15 cellular contexts compared by ENCODE assay signal in genomic region chr20:16059841-16060240, GRCh38.
DNase-seq lines count a peak whose midpoint lies in the region; ATAC-seq and TF ChIP-seq lines count a peak whose summit lies in the region.
"Had no signal": no experiment of that assay in that cellular context is flagged by ENCODE, and none has a peak within 500 bp of the region (broad histone marks: within the 10 kb centered on the region; RNA-seq: fewer than 3 reads in every experiment).

No MANE protein-coding gene starts in this region.

- H2BK5ac ChIP-seq in trophoblast cell (ENCODE audit: low read depth, low read length, poor library complexity): no peak overlapping the region

- H3K9me3 ChIP-seq in PC-3 (ENCODE audit: low read length) (no peaks in the 10 kb centered on the region), trophoblast cell (ENCODE audit: insufficient read depth, low read depth, low read length) (no peaks in the 10 kb centered on the region)

- H3K27me3 ChIP-seq in PC-3 (ENCODE audit: low read length): no peaks in the 10 kb centered on the region
- no peaks in the 10 kb centered on the region for H3K27me3 ChIP-seq in trophoblast cell (ENCODE audit: insufficient read depth, low read length)

- H3K27ac ChIP-seq in PC-3 (ENCODE audit: low read length) (no peak overlapping the region), trophoblast cell (ENCODE audit: low read depth, low read length) (no peak overlapping the region)

- DNase-seq in LNCaP clone FGC (ENCODE audit: low read depth): peak; percentile 33
- DNase-seq in PC-3: peak; percentile 55
- DNase-seq in trophoblast cell: peak; percentile 63 to 99
- no peak for DNase-seq in GOT3 (lab: John Stamatoyannopoulos, UW)
- DNase-seq in activated CD4-positive, CD25-positive, alpha-beta regulatory T cell (lab: John Stamatoyannopoulos, UW): no peak
- no peak for DNase-seq in activated CD4-positive, alpha-beta T cell treated with anti-CD3 and anti-CD28 coated beads, Interleukin-2, amount 10 ng/mL, durations not matched to agents 24 days and 14 days
- DNase-seq: C1 segment of cervical spinal cord; Calu3; CD4-positive, alpha-beta memory T cell; COR-L47; DMS53; DMS79 treated with DMSO at 0.1 percent for 48 hours; GF-D8; HCEC 1CT had no signal

- no peak overlapping the region for H3K23ac ChIP-seq in trophoblast cell (ENCODE audit: low read length)

- no peak overlapping the region for H3K4ac ChIP-seq in trophoblast cell (ENCODE audit: low read depth, low read length)

- H3K36me3 ChIP-seq in PC-3 (ENCODE audit: low read depth, low read length) (no peaks in the 10 kb centered on the region), trophoblast cell (ENCODE audit: control insufficient read depth in 1 of 2, insufficient read depth in 2 of 2, low read length in 2 of 2) (no peaks in the 10 kb centered on the region)

- CTCF ChIA-PET in PC-3 (lab: Charles Lee): no interaction called here

- H3K9me3 Mint-ChIP-seq in activated CD4-positive, alpha-beta T cell treated with anti-CD3 and anti-CD28 coated beads, Interleukin-2, amount 10 ng/mL, durations not matched to agents 24 days and 14 days: no peaks in the 10 kb centered on the region
- H3K9me3 Mint-ChIP-seq: GM23338 had no signal

- POLR2A ChIA-PET in PC-3 (lab: Charles Lee; ENCODE audit: unreplicated experiment): no interaction called here

- no peaks in the 10 kb centered on the region for H3K9me2 ChIP-seq in PC-3 (replicated peaks; ENCODE audit: low read length)

- no peak overlapping the region for H4K12ac ChIP-seq in trophoblast cell (ENCODE audit: low read depth, low read length)

- H2BK12ac ChIP-seq in trophoblast cell (ENCODE audit: low read length): no peak overlapping the region

- H3K14ac ChIP-seq in trophoblast cell (ENCODE audit: low read length): no peak overlapping the region

- no peak overlapping the region for H3K4me3 Mint-ChIP-seq in activated CD4-positive, alpha-beta T cell treated with anti-CD3 and anti-CD28 coated beads, Interleukin-2, amount 10 ng/mL, durations not matched to agents 24 days and 14 days
- H3K4me3 Mint-ChIP-seq: CD4-positive, alpha-beta memory T cell; GM23338 had no signal

- no peak overlapping the region for H3K27ac Mint-ChIP-seq in activated CD4-positive, alpha-beta T cell treated with anti-CD3 and anti-CD28 coated beads, Interleukin-2, amount 10 ng/mL, durations not matched to agents 24 days and 14 days
- H3K27ac Mint-ChIP-seq: CD4-positive, alpha-beta memory T cell; GM23338 had no signal

- intact Hi-C loops in PC-3 (cut with micrococcal nuclease): no loop called here
- intact Hi-C loops in activated CD4-positive, alpha-beta T cell treated with anti-CD3 and anti-CD28 coated beads, Interleukin-2, amount 10 ng/mL, durations not matched to agents 24 days and 14 days (cut with micrococcal nuclease): no loop called here

- no peak overlapping the region for H4K91ac ChIP-seq in trophoblast cell (ENCODE audit: low read depth, low read length)

- no TSS peak for BruUV-seq in PC-3 (replicated peaks; lab: Mats Ljungman, UMichigan)

- H3K4me3 ChIP-seq in LNCaP clone FGC (ENCODE audit: low read depth, low read length) (no peak overlapping the region), PC-3 (ENCODE audit: low read length) (no peak overlapping the region), trophoblast cell (ENCODE audit: low read depth, low read length) (no peak overlapping the region)
- H3K4me3 ChIP-seq: GM23338 had no signal

- H3K4me2 ChIP-seq in PC-3 (ENCODE audit: low read length) (no peak overlapping the region), trophoblast cell (ENCODE audit: low read length) (no peak overlapping the region)
- H3K4me2 ChIP-seq: GM23338 had no signal

- ATAC-seq in PC-3: no peak
- ATAC-seq: GM23338 had no signal

- no peaks in the 10 kb centered on the region for H3K36me3 Mint-ChIP-seq in activated CD4-positive, alpha-beta T cell treated with anti-CD3 and anti-CD28 coated beads, Interleukin-2, amount 10 ng/mL, durations not matched to agents 24 days and 14 days (ENCODE audit: low read depth)
- H3K36me3 Mint-ChIP-seq: CD4-positive, alpha-beta memory T cell had no signal

- H3K4me1 Mint-ChIP-seq in activated CD4-positive, alpha-beta T cell treated with anti-CD3 and anti-CD28 coated beads, Interleukin-2, amount 10 ng/mL, durations not matched to agents 24 days and 14 days: no peaks in the 10 kb centered on the region
- H3K4me1 Mint-ChIP-seq: CD4-positive, alpha-beta memory T cell had no signal

- H3K27me3 Mint-ChIP-seq in activated CD4-positive, alpha-beta T cell treated with anti-CD3 and anti-CD28 coated beads, Interleukin-2, amount 10 ng/mL, durations not matched to agents 24 days and 14 days: no peaks in the 10 kb centered on the region
- H3K27me3 Mint-ChIP-seq: CD4-positive, alpha-beta memory T cell had no signal

- no peak for TF ChIP-seq CTCF in LNCaP clone FGC (IDR thresholded peaks at IDR 0.05; ENCODE audit: control insufficient read depth, extremely low read depth, insufficient read depth)
- TF ChIP-seq CTCF in PC-3 (conservative IDR thresholded peaks at IDR 0.05; ENCODE audit: low read depth, low read length): no peak

- H3K4me1 ChIP-seq in PC-3 (ENCODE audit: insufficient read depth, low read length): peaks cover 19% of the 10 kb centered on the region
- H3K4me1 ChIP-seq in trophoblast cell (ENCODE audit: control insufficient read depth in 1 of 2, insufficient read depth in 2 of 2, low read length in 2 of 2): no peaks in the 10 kb centered on the region

- no peak overlapping the region for H4K8ac ChIP-seq in trophoblast cell (ENCODE audit: low read depth, low read length)

- H2AK5ac ChIP-seq in trophoblast cell (ENCODE audit: low read length): no peak overlapping the region

- H3K9ac ChIP-seq in PC-3 (ENCODE audit: low read length) (no peak overlapping the region), trophoblast cell (ENCODE audit: low read length) (no peak overlapping the region)

- H2AFZ ChIP-seq in PC-3 (ENCODE audit: low read length) (no peak overlapping the region), trophoblast cell (ENCODE audit: insufficient read depth, low read length, poor library complexity) (no peak overlapping the region)
- H2AFZ ChIP-seq: GM23338 had no signal

- no CpG with 5 or more reads among the region's 2 CpGs for WGBS in trophoblast cell (ENCODE audit: extremely low coverage, insufficient coverage, insufficient read length)

- no peak overlapping the region for H3K18ac ChIP-seq in trophoblast cell (ENCODE audit: low read length)

- no peaks in the 10 kb centered on the region for H3K79me1 ChIP-seq in trophoblast cell (ENCODE audit: low read length)

- no peaks in the 10 kb centered on the region for H3K79me2 ChIP-seq in PC-3 (ENCODE audit: low read length)
- no peaks in the 10 kb centered on the region for H3K79me2 ChIP-seq in trophoblast cell (ENCODE audit: control insufficient read depth, insufficient read depth, low read length, poor library complexity)

- no peaks in the 10 kb centered on the region for H3F3A ChIP-seq in PC-3 (ENCODE audit: low read length, unreplicated experiment)

- no peak overlapping the region for H2BK120ac ChIP-seq in trophoblast cell (ENCODE audit: insufficient read depth, low read length, poor library complexity)

- H4K20me1 ChIP-seq in PC-3 (ENCODE audit: low read length): no peaks in the 10 kb centered on the region

Comparison
In these comparisons a context has a peak if more than half of its experiments do, and no peak if none do; other contexts are left out.
1. DNase-seq: peak in LNCaP clone FGC (single experiment), PC-3 (single experiment) and trophoblast cell (2 of 2); none in GOT3 (single experiment), activated CD4-positive, CD25-positive, alpha-beta regulatory T cell (0 of 4) and activated CD4-positive, alpha-beta T cell treated with anti-CD3 and anti-CD28 coated beads, Interleukin-2, amount 10 ng/mL, durations not matched to agents 24 days and 14 days (single experiment).